ENCODE assay signal across 20 cellular contexts in the genomic region with DNA sequence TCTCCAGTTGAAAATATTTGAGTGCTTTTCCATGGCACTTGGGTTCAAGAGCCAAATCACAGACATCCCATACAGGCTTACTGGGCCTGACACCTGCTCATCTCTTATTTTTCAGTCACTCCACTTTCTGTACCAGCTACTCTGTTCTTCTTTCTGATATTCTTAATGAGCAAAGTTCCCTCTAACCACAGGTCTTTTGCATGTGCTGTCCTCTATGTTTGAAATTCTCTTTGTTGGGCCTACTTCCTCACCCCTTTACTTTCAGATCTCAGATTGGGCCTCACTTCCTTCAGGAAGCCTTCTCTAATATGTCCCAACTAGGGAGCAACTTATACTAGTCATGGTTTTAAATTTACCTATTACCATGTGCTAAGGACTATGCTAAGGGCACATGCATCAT.
DNase-seq lines count a peak whose midpoint lies in the region; ATAC-seq and TF ChIP-seq lines count a peak whose summit lies in the region.
"Had no signal": no experiment of that assay in that cellular context is flagged by ENCODE, and none has a peak within 500 bp of the region (broad histone marks: within the 10 kb centered on the region; RNA-seq: fewer than 3 reads in every experiment).

No MANE protein-coding gene starts in this region.

- no peaks in the 10 kb centered on the region for H3K27me3 ChIP-seq in ACC112 (ENCODE audit: insufficient read depth, low read length)
- no peaks in the 10 kb centered on the region for H3K27me3 ChIP-seq in ascending aorta
- H3K27me3 ChIP-seq: cardiac muscle cell, dorsolateral prefrontal cortex, gastrocnemius medialis had no signal

- no peak for TF ChIP-seq CTCF in ascending aorta (IDR thresholded peaks at IDR 0.05)

- peak overlapping the region; percentile 15; the same call in 1 of the 2 replicates for H3K4me3 ChIP-seq in ACC112 (ENCODE audit: low read depth, low read length)
- H3K4me3 ChIP-seq in ascending aorta: no peak overlapping the region
- H3K4me3 ChIP-seq: cardiac muscle cell, dorsolateral prefrontal cortex, gastrocnemius medialis, SK-N-MC had no signal

- H3K27ac ChIP-seq in ACC112 (ENCODE audit: low read depth, low read length) (peak overlapping the region; percentile 81), ascending aorta (peak overlapping the region; percentile 6 to 17)
- H3K27ac ChIP-seq: cardiac muscle cell, dorsolateral prefrontal cortex, SK-N-MC had no signal

- DNase-seq in ascending aorta (ENCODE audit: low spot score in 2 of 2) (no peak), head of caudate nucleus (no peak)
- no peak for DNase-seq in activated CD8-positive, alpha-beta memory T cell treated with anti-CD3 and anti-CD28 coated beads, Interleukin-2, amount 50 U/mL, for 4 hours
- DNase-seq: activated gamma-delta T cell, DMS79 treated with DMSO at 0.1 percent for 48 hours, dorsolateral prefrontal cortex, gastrocnemius medialis, Kasumi-1, left colon, NCI-H1417, NCI-H2171 treated with DMSO at 0.1 percent for 48 hours, retina, T-helper 9 cell had no signal

- H3K36me3 ChIP-seq in ACC112 (ENCODE audit: insufficient read depth, low read length): no peaks in the 10 kb centered on the region
- H3K36me3 ChIP-seq in ascending aorta: no peaks in the 10 kb centered on the region
- H3K36me3 ChIP-seq: cardiac muscle cell, gastrocnemius medialis had no signal

- H3K4me1 ChIP-seq in ACC112 (ENCODE audit: control insufficient read depth, insufficient read depth, low read length, unreplicated experiment): peaks cover 30% of the 10 kb centered on the region
- H3K4me1 ChIP-seq in ascending aorta: peaks cover 6 to 13% of the 10 kb centered on the region in 2 donors
- H3K4me1 ChIP-seq: gastrocnemius medialis had no signal

- intact Hi-C loops in ascending aorta (cut with DNase I): no loop called here
- intact Hi-C loops in head of caudate nucleus (cut with DNase I): no loop called here

- no peaks in the 10 kb centered on the region for H3K79me2 ChIP-seq in ACC112 (ENCODE audit: control insufficient read depth, insufficient read depth, low read length, unreplicated experiment)

- H2AFZ ChIP-seq in ACC112 (ENCODE audit: low read length, unreplicated experiment): no peak overlapping the region

- peaks cover 0 to 6% of the 10 kb centered on the region in 2 donors for H3K9me3 ChIP-seq in ascending aorta
- H3K9me3 ChIP-seq: gastrocnemius medialis had no signal

- ATAC-seq in GM19452 (IDR thresholded peaks at IDR 0.05; ENCODE audit: unreplicated experiment): peak; percentile 53
- peak; percentile 53 for ATAC-seq in HG03066 (IDR thresholded peaks at IDR 0.05; ENCODE audit: low read depth, unreplicated experiment)
- no peak for ATAC-seq in activated CD4-positive, CD25-positive, alpha-beta regulatory T cell treated with anti-CD3 and anti-CD28 coated beads, Interleukin-2, amount 50 U/mL, for 24 hours
- no peak for ATAC-seq in GM18909 (IDR thresholded peaks at IDR 0.05; ENCODE audit: poor library complexity, unreplicated experiment)
- ATAC-seq: gastrocnemius medialis, left colon had no signal

Comparison
In these comparisons a context has a peak if more than half of its experiments do, and no peak if none do; other contexts are left out.
1. ATAC-seq: peak in GM19452 (single experiment) and HG03066 (single experiment); none in activated CD4-positive, CD25-positive, alpha-beta regulatory T cell treated with anti-CD3 and anti-CD28 coated beads, Interleukin-2, amount 50 U/mL, for 24 hours (0 of 2) and GM18909 (single experiment).